1 cellular context compared by ENCODE assay signal in the genomic region with DNA sequence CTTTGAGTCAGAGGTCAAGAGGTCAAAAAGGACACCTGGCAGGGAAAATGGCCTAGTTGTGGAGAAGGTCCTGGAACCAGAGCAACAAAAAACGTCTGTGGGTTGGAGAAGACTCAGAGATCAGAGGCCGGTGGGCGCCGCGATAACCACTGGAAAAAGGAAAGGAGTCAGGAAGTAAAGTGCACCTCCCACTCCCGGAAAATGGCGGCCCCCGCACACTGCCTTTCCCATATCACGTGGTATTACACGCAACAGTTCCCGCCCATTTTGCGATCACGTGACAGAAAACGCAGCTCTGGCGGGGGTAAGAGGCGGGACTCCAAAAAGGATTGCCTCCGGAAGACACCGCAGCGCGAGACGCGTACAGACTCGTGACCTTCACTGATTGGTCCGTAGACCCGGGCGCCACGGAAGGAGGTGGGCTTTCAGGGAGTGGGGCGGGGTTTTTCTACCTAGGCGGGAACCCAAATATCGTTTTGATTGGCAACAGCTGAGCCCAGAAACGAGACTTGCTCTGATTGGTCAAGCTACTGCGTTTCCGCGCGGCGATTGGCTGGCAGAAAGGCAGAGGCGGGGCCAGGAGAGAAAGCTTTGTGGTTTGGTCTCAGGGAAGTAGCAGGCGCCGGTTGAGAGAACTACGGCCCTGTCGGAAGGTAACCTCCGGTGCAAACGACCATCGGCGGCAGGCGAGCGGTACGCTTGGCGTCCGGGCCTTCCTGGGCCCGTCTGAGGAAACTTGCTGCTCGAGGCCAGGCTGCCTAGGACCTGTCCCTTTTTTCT.
TF ChIP-seq lines count a peak whose summit lies in the region.

A gene with protein sequence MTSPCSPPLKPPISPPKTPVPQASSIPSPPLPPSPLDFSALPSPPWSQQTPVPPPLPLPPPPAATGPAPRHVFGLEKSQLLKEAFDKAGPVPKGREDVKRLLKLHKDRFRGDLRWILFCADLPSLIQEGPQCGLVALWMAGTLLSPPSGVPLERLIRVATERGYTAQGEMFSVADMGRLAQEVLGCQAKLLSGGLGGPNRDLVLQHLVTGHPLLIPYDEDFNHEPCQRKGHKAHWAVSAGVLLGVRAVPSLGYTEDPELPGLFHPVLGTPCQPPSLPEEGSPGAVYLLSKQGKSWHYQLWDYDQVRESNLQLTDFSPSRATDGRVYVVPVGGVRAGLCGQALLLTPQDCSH (minus strand): TSS at position 193 of the 780 bp plus-strand sequence. CDS start 674 bp downstream, outside the sequence.

TF ChIP-seq in K562, 482 proteins besides CTCF, POLR2A, EP300 and RAD21 (continued from another document and continues in another):
- no peak for TF ChIP-seq RERE (CRISPR knock-in tag; IDR thresholded peaks at IDR 0.05; ENCODE audit: borderline replicate concordance)
- peak; percentile 89 for TF ChIP-seq DACH1 (IDR thresholded peaks at IDR 0.05; ENCODE audit: partially characterized antibody)
- TF ChIP-seq ZFP1 (CRISPR knock-in tag; IDR thresholded peaks at IDR 0.05) = no peak
- TF ChIP-seq, protein P1, sequence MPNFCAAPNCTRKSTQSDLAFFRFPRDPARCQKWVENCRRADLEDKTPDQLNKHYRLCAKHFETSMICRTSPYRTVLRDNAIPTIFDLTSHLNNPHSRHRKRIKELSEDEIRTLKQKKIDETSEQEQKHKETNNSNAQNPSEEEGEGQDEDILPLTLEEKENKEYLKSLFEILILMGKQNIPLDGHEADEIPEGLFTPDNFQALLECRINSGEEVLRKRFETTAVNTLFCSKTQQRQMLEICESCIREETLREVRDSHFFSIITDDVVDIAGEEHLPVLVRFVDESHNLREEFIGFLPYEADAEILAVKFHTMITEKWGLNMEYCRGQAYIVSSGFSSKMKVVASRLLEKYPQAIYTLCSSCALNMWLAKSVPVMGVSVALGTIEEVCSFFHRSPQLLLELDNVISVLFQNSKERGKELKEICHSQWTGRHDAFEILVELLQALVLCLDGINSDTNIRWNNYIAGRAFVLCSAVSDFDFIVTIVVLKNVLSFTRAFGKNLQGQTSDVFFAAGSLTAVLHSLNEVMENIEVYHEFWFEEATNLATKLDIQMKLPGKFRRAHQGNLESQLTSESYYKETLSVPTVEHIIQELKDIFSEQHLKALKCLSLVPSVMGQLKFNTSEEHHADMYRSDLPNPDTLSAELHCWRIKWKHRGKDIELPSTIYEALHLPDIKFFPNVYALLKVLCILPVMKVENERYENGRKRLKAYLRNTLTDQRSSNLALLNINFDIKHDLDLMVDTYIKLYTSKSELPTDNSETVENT (CRISPR knock-in tag; IDR thresholded peaks at IDR 0.05) = peak; percentile 26; the same call in 1 of the 2 replicates
- no peak for TF ChIP-seq SMARCA5 (IDR thresholded peaks at IDR 0.05)
- peak; percentile 76 for TF ChIP-seq SIN3B (IDR thresholded peaks at IDR 0.05; ENCODE audit: low read depth)
- TF ChIP-seq MAZ (CRISPR knock-in tag; conservative IDR thresholded peaks at IDR 0.05 in 1 of 2, IDR thresholded peaks at IDR 0.05 in 1 of 2) = peak; percentile 84 to 89
- TF ChIP-seq XRCC4 (IDR thresholded peaks at IDR 0.05; ENCODE audit: extremely low read depth, insufficient read depth, insufficient read length) = no peak
- TF ChIP-seq NUFIP1 (IDR thresholded peaks at IDR 0.05; ENCODE audit: partially characterized antibody) = no peak
- TF ChIP-seq BRF1 (IDR thresholded peaks at IDR 0.05; ENCODE audit: borderline replicate concordance, extremely low read depth, insufficient read length) = no peak
- no peak for TF ChIP-seq ZNF354B (CRISPR knock-in tag; IDR thresholded peaks at IDR 0.05)
- no peak for TF ChIP-seq MTF1 (CRISPR knock-in tag; IDR thresholded peaks at IDR 0.05; ENCODE audit: borderline replicate concordance)
- no peak for TF ChIP-seq MBD1 (CRISPR knock-in tag; IDR thresholded peaks at IDR 0.05)
- no peak for TF ChIP-seq ZFP91 (CRISPR knock-in tag; IDR thresholded peaks at IDR 0.05)
- TF ChIP-seq TARDBP (IDR thresholded peaks at IDR 0.05) = no peak
- no peak for TF ChIP-seq ZNF449 (CRISPR knock-in tag; IDR thresholded peaks at IDR 0.05)
- peak; percentile 57 to 83; a peak in 3 of 4 replicates for TF ChIP-seq TEAD1 (CRISPR knock-in tag; IDR thresholded peaks at IDR 0.05)
- no peak for TF ChIP-seq GTF2A2 (tag; IDR thresholded peaks at IDR 0.05)
- peak; percentile 93 for TF ChIP-seq EGR1 (conservative IDR thresholded peaks at IDR 0.05)
- TF ChIP-seq FOXM1 (IDR thresholded peaks at IDR 0.05; ENCODE audit: low read depth) = no peak
- 0 out of 2 replicates have a peak, but pooled peaks have one; percentile 31 for TF ChIP-seq FOXM1 (CRISPR knock-in tag; IDR thresholded peaks at IDR 0.05; ENCODE audit: low read depth)
- no peak for TF ChIP-seq NR3C1 (CRISPR knock-in tag; IDR thresholded peaks at IDR 0.05)
- no peak for TF ChIP-seq ZNF75A (CRISPR knock-in tag; IDR thresholded peaks at IDR 0.05)
- peak; percentile 100 for TF ChIP-seq TOE1 (IDR thresholded peaks at IDR 0.05; ENCODE audit: borderline replicate concordance)
- no peak for TF ChIP-seq TOE1 (CRISPR knock-in tag; IDR thresholded peaks at IDR 0.05; ENCODE audit: borderline replicate concordance, low read depth)
- TF ChIP-seq, protein P2, sequence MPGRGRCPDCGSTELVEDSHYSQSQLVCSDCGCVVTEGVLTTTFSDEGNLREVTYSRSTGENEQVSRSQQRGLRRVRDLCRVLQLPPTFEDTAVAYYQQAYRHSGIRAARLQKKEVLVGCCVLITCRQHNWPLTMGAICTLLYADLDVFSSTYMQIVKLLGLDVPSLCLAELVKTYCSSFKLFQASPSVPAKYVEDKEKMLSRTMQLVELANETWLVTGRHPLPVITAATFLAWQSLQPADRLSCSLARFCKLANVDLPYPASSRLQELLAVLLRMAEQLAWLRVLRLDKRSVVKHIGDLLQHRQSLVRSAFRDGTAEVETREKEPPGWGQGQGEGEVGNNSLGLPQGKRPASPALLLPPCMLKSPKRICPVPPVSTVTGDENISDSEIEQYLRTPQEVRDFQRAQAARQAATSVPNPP (IDR thresholded peaks at IDR 0.05; ENCODE audit: borderline replicate concordance, insufficient read depth, insufficient read length) = no peak
- TF ChIP-seq, protein P3, sequence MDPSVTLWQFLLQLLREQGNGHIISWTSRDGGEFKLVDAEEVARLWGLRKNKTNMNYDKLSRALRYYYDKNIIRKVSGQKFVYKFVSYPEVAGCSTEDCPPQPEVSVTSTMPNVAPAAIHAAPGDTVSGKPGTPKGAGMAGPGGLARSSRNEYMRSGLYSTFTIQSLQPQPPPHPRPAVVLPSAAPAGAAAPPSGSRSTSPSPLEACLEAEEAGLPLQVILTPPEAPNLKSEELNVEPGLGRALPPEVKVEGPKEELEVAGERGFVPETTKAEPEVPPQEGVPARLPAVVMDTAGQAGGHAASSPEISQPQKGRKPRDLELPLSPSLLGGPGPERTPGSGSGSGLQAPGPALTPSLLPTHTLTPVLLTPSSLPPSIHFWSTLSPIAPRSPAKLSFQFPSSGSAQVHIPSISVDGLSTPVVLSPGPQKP (CRISPR knock-in tag; IDR thresholded peaks at IDR 0.05) = no peak
- no peak for TF ChIP-seq CBX1 (IDR thresholded peaks at IDR 0.05; ENCODE audit: low read depth)
- TF ChIP-seq ZNF511 (CRISPR knock-in tag; IDR thresholded peaks at IDR 0.05) = peak; percentile 67; the same call in 1 of the 2 replicates
- TF ChIP-seq, protein P4, sequence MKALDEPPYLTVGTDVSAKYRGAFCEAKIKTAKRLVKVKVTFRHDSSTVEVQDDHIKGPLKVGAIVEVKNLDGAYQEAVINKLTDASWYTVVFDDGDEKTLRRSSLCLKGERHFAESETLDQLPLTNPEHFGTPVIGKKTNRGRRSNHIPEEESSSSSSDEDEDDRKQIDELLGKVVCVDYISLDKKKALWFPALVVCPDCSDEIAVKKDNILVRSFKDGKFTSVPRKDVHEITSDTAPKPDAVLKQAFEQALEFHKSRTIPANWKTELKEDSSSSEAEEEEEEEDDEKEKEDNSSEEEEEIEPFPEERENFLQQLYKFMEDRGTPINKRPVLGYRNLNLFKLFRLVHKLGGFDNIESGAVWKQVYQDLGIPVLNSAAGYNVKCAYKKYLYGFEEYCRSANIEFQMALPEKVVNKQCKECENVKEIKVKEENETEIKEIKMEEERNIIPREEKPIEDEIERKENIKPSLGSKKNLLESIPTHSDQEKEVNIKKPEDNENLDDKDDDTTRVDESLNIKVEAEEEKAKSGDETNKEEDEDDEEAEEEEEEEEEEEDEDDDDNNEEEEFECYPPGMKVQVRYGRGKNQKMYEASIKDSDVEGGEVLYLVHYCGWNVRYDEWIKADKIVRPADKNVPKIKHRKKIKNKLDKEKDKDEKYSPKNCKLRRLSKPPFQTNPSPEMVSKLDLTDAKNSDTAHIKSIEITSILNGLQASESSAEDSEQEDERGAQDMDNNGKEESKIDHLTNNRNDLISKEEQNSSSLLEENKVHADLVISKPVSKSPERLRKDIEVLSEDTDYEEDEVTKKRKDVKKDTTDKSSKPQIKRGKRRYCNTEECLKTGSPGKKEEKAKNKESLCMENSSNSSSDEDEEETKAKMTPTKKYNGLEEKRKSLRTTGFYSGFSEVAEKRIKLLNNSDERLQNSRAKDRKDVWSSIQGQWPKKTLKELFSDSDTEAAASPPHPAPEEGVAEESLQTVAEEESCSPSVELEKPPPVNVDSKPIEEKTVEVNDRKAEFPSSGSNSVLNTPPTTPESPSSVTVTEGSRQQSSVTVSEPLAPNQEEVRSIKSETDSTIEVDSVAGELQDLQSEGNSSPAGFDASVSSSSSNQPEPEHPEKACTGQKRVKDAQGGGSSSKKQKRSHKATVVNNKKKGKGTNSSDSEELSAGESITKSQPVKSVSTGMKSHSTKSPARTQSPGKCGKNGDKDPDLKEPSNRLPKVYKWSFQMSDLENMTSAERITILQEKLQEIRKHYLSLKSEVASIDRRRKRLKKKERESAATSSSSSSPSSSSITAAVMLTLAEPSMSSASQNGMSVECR (CRISPR knock-in tag; IDR thresholded peaks at IDR 0.05) = no peak
- TF ChIP-seq SIX5 (IDR thresholded peaks at IDR 0.05; ENCODE audit: borderline replicate concordance in 1 of 2, insufficient read depth in 1 of 2, low read depth in 1 of 2, low read length in 2 of 2) = no peak
